ENCODE assay signal across 30 cellular contexts in genomic region chr2:234626566-234627130, GRCh38.
"Had no signal": no experiment of that assay in that cellular context is flagged by ENCODE, and none has a peak within 500 bp of the region (broad histone marks: within the 10 kb centered on the region; RNA-seq: fewer than 3 reads in every experiment).

No MANE protein-coding gene starts in this region.

- H3K27ac ChIP-seq: adrenal gland, body of pancreas, esophagus squamous epithelium, gastroesophageal sphincter, heart right ventricle had no signal

- DNase-seq: activated CD4-positive, alpha-beta memory T cell treated with anti-CD3 and anti-CD28 coated beads for 36 hours; activated CD4-positive, alpha-beta T cell treated with anti-CD3 and anti-CD28 coated beads for 36 hours; activated CD4-positive, alpha-beta T cell treated with anti-CD3 and anti-CD28 coated beads, Interleukin-2, amount 10 ng/mL, durations not matched to agents 24 days and 14 days; activated CD4-positive, CD25-positive, alpha-beta regulatory T cell; activated CD4-positive, CD25-positive, alpha-beta regulatory T cell treated with anti-CD3 and anti-CD28 coated beads, Interleukin-2, amount 50 U/mL, for 72 hours; activated CD8-positive, alpha-beta T cell treated with anti-CD3 and anti-CD28 coated beads, Interleukin-2, amount 10 ng/mL, durations not matched to agents 7 days and 5 days; activated effector memory CD4-positive, alpha-beta T cell treated with Interleukin-2 at 50 U/mL for 16 hours; activated gamma-delta T cell treated with Interleukin-2 at 50 U/mL for 16 hours; activated naive CD4-positive, alpha-beta T cell treated with anti-CD3 and anti-CD28 coated beads, Interleukin-2, amount 50 U/mL, for 16 hours; activated naive CD4-positive, alpha-beta T cell treated with Interleukin-2 at 50 U/mL for 16 hours; activated naive CD8-positive, alpha-beta T cell treated with anti-CD3 and anti-CD28 coated beads for 36 hours; activated naive CD8-positive, alpha-beta T cell treated with anti-CD3 and anti-CD28 coated beads, Interleukin-2, amount 50 U/mL, for 24 hours; activated T-cell treated with anti-CD3 and anti-CD28 coated beads, Interleukin-2, amount 50 U/mL, for 4 hours; adrenal gland; amygdala; aorta; caudate nucleus; cortex of kidney; dermis blood vessel endothelial cell; effector CD4-positive, alpha-beta T cell; effector memory CD8-positive, alpha-beta T cell; erythroblast; esophagus squamous epithelium; foreskin melanocyte; heart right ventricle; T-helper 2 cell had no signal

- H3K27me3 ChIP-seq: adrenal gland, body of pancreas, gastroesophageal sphincter had no signal

- H3K36me3 ChIP-seq: adrenal gland, esophagus squamous epithelium, gastroesophageal sphincter, heart right ventricle had no signal

- ATAC-seq: activated CD4-positive, alpha-beta T cell treated with anti-CD3 and anti-CD28 coated beads for 36 hours; activated CD8-positive, alpha-beta T cell treated with anti-CD3 and anti-CD28 coated beads, Interleukin-2, amount 10 ng/mL, durations not matched to agents 7 days and 5 days; activated naive CD8-positive, alpha-beta T cell treated with anti-CD3 and anti-CD28 coated beads, Interleukin-2, amount 50 U/mL, for 24 hours; activated T-cell treated with anti-CD3 and anti-CD28 coated beads, Interleukin-2, amount 50 U/mL, for 4 hours; activated T-helper 17 cell treated with anti-CD3 and anti-CD28 coated beads, Interleukin-2, amount 50 U/mL, for 72 hours; body of pancreas; effector memory CD8-positive, alpha-beta T cell; gastroesophageal sphincter; heart right ventricle had no signal

- FAIRE-seq: colon had no signal

- H3K4me3 ChIP-seq: adrenal gland, body of pancreas, esophagus squamous epithelium, gastroesophageal sphincter, heart right ventricle had no signal

- H3K9me3 Mint-ChIP-seq: activated CD4-positive, alpha-beta memory T cell treated with anti-CD3 and anti-CD28 coated beads for 36 hours; activated CD4-positive, alpha-beta T cell treated with anti-CD3 and anti-CD28 coated beads, Interleukin-2, amount 10 ng/mL, durations not matched to agents 24 days and 14 days; activated naive CD8-positive, alpha-beta T cell treated with anti-CD3 and anti-CD28 coated beads for 36 hours; activated naive CD8-positive, alpha-beta T cell treated with anti-CD3 and anti-CD28 coated beads, Interleukin-2, amount 50 U/mL, for 24 hours; activated T-cell treated with anti-CD3 and anti-CD28 coated beads, Interleukin-2, amount 50 U/mL, for 4 hours; activated T-helper 17 cell treated with anti-CD3 and anti-CD28 coated beads, Interleukin-2, amount 50 U/mL, for 72 hours; effector memory CD8-positive, alpha-beta T cell had no signal

- H3K27ac Mint-ChIP-seq: activated CD4-positive, alpha-beta memory T cell treated with anti-CD3 and anti-CD28 coated beads for 36 hours; activated CD4-positive, alpha-beta T cell treated with anti-CD3 and anti-CD28 coated beads for 36 hours; activated CD4-positive, alpha-beta T cell treated with anti-CD3 and anti-CD28 coated beads, Interleukin-2, amount 10 ng/mL, durations not matched to agents 24 days and 14 days; activated CD8-positive, alpha-beta T cell treated with anti-CD3 and anti-CD28 coated beads, Interleukin-2, amount 10 ng/mL, durations not matched to agents 7 days and 5 days; activated naive CD8-positive, alpha-beta T cell treated with anti-CD3 and anti-CD28 coated beads for 36 hours; activated naive CD8-positive, alpha-beta T cell treated with anti-CD3 and anti-CD28 coated beads, Interleukin-2, amount 50 U/mL, for 24 hours; activated T-helper 17 cell treated with anti-CD3 and anti-CD28 coated beads, Interleukin-2, amount 50 U/mL, for 72 hours; effector memory CD8-positive, alpha-beta T cell had no signal

- H3K9me3 ChIP-seq: adrenal gland, body of pancreas, esophagus squamous epithelium, gastroesophageal sphincter, heart right ventricle had no signal

- H3K36me3 Mint-ChIP-seq: activated CD4-positive, alpha-beta memory T cell treated with anti-CD3 and anti-CD28 coated beads for 36 hours; activated naive CD8-positive, alpha-beta T cell treated with anti-CD3 and anti-CD28 coated beads for 36 hours had no signal

- H3K4me1 ChIP-seq: body of pancreas had no signal
